In the genomic region with DNA sequence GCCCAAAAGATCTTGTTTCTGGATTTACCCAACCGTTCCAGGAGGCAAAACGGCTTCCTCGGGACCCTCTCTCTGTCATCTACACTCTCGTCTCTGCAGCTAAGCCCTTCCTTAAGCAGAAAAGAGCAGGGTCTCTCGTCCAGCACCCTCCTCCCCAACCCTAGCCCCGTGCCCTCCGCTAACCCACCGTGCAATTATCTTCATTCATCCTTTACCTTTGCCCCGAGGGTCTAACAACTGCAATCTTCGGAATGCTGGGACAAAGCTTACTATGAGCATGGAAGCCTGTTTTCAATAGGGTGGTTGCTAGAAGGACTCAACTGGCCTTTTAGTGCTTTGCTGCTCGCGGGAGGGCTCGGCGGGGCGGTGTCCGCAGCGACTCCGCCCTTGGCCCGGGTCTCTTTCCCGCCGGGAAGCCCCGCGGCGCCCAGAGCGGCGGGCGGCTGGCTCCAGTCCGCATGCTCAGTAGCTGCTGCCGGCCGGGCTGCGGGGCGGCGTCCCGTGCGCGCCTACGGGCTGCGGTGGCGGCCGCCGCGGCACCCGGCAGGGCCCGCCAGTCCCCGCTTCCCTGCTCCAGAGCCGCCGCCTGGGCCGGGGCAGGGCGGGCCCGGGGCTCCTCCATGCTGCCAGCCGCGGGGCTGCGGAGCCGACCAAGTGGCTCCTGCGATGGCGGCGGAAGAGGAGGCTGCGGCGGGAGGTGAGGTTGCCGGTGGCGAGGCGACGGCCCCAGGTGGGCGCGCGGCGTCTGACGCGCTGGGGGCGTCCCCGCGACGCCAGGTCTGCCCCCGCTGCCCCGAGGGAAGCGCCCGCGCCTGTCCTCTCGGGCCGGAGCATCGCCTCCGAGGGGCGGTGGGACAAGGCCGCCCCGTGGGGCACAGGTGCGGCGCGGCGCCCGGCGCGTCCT, we compare ENCODE assay signal across 8 cellular contexts. TPM values are rescaled to one million over a fixed set of nuclear protein-coding genes. Genes with fewer than 3 reads are reported as not detected.
A peak's percentile ranks its signal among the peaks of the same experiment; 100 is the strongest.
DNase-seq lines count a peak whose midpoint lies in the region; ATAC-seq and TF ChIP-seq lines count a peak whose summit lies in the region.

A gene with protein sequence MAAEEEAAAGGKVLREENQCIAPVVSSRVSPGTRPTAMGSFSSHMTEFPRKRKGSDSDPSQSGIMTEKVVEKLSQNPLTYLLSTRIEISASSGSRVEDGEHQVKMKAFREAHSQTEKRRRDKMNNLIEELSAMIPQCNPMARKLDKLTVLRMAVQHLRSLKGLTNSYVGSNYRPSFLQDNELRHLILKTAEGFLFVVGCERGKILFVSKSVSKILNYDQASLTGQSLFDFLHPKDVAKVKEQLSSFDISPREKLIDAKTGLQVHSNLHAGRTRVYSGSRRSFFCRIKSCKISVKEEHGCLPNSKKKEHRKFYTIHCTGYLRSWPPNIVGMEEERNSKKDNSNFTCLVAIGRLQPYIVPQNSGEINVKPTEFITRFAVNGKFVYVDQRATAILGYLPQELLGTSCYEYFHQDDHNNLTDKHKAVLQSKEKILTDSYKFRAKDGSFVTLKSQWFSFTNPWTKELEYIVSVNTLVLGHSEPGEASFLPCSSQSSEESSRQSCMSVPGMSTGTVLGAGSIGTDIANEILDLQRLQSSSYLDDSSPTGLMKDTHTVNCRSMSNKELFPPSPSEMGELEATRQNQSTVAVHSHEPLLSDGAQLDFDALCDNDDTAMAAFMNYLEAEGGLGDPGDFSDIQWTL (plus strand): TSS at position 430 of the 904 bp plus-strand sequence. CDS start 237 bp downstream, at position 667.

- H3K36me3 Mint-ChIP-seq in activated T-cell treated with anti-CD3 and anti-CD28 coated beads, Interleukin-2, amount 50 U/mL, for 24 hours (ENCODE audit: low read depth) = peaks cover 8% of the 10 kb centered on the region

- TF ChIP-seq CTCF in fibroblast of pulmonary artery (IDR thresholded peaks at IDR 0.05; ENCODE audit: low read length, missing control alignments) = no peak

- H3K9me3 ChIP-seq in neuron (ENCODE audit: low read length) (no peaks in the 10 kb centered on the region), aorta (ENCODE audit: control insufficient read depth, low read length) (no peaks in the 10 kb centered on the region)

- peaks cover 44% of the 10 kb centered on the region for H3K4me1 Mint-ChIP-seq in activated T-cell treated with anti-CD3 and anti-CD28 coated beads, Interleukin-2, amount 50 U/mL, for 24 hours (ENCODE audit: low read depth)

- H3K36me3 ChIP-seq in neuron (ENCODE audit: insufficient read depth, low read length) (no peaks in the 10 kb centered on the region), aorta (ENCODE audit: control insufficient read depth in 1 of 2, insufficient read depth in 2 of 2, low read length in 1 of 2) (peaks cover 0 to under 1% of the 10 kb centered on the region in 2 donors)

- ATAC-seq in GM18909 (IDR thresholded peaks at IDR 0.05; ENCODE audit: poor library complexity, unreplicated experiment) (peak; percentile 43), HG03139 (IDR thresholded peaks at IDR 0.05; ENCODE audit: unreplicated experiment) (peak; percentile 30), aorta (ENCODE audit: low FRiP score) (peak; percentile 66)

- peak within 1 kb of the TSS; percentile 91 for H3K27ac Mint-ChIP-seq in activated T-cell treated with anti-CD3 and anti-CD28 coated beads, Interleukin-2, amount 50 U/mL, for 24 hours

- peak within 1 kb of the TSS in 1 of 2 donors; percentile 8 for H3K27ac ChIP-seq in aorta (ENCODE audit: low read depth in 1 of 2, low read length in 2 of 2)

- intact Hi-C loops in aorta (cut with DNase I) = loop anchor here (5.0 to 10.0 kb wide), 4 partner anchors 50 to 375 kb away; no protein-coding TSS in a partner anchor

- H3K27me3 ChIP-seq in neuron (ENCODE audit: insufficient read depth, low read length) = no peaks in the 10 kb centered on the region
- H3K27me3 ChIP-seq in aorta (ENCODE audit: control insufficient read depth in 1 of 2, insufficient read depth in 2 of 2, low read length in 1 of 2) = no peaks in the 10 kb centered on the region

- peaks cover 50% of the 10 kb centered on the region for H3K27me3 Mint-ChIP-seq in activated T-cell treated with anti-CD3 and anti-CD28 coated beads, Interleukin-2, amount 50 U/mL, for 24 hours

- H3K4me1 ChIP-seq in neuron (ENCODE audit: insufficient read depth, low read length) = peaks cover 22% of the 10 kb centered on the region
- H3K4me1 ChIP-seq in aorta (ENCODE audit: control insufficient read depth in 1 of 2, insufficient read depth in 2 of 2, low read length in 2 of 2) = peaks cover 1 to 13% of the 10 kb centered on the region in 2 donors

- no peaks in the 10 kb centered on the region for H3K9me3 Mint-ChIP-seq in activated T-cell treated with anti-CD3 and anti-CD28 coated beads, Interleukin-2, amount 50 U/mL, for 24 hours

- H2AFZ ChIP-seq in neuron (ENCODE audit: low read depth, low read length) = peak within 1 kb of the TSS; percentile 89

- peak within 1 kb of the TSS; percentile 89 for H3K4me3 Mint-ChIP-seq in activated T-cell treated with anti-CD3 and anti-CD28 coated beads, Interleukin-2, amount 50 U/mL, for 24 hours

- peak; percentile 86 for DNase-seq in AG20443 (ENCODE audit: low spot score)
- DNase-seq in NCI-H69 (lab: John Stamatoyannopoulos, UW) = peak; percentile 81
- DNase-seq in activated T-cell treated with anti-CD3 and anti-CD28 coated beads, Interleukin-2, amount 50 U/mL, for 24 hours = peak; percentile 69
- peak; percentile 42 for DNase-seq in fibroblast of pulmonary artery (ENCODE audit: low read depth)
- peak; percentile 69 to 89 for DNase-seq in aorta

- H3K4me3 ChIP-seq in fibroblast of pulmonary artery (replicated peaks; ENCODE audit: low read depth, low read length) (peak within 1 kb of the TSS; percentile 67), neuron (ENCODE audit: low read length) (peak within 1 kb of the TSS; percentile 65), aorta (ENCODE audit: low read length in 2 of 2) (peak within 1 kb of the TSS; percentile 42 to 83)

- 1 to 2% methylated on average over 54 to 91 of the region's 92 CpGs for WGBS in aorta, 2 donors

RNA-seq across cellular contexts. Expression of the gene that starts here (rescaled TPM):
- 10 to 100 TPM; 18.1 to 22.6 TPM for total RNA-seq in aorta
- 1 to 10 TPM; 2.8 to 4.4 TPM for polyA plus RNA-seq in aorta
